20 cellular contexts compared by ENCODE assay signal in genomic region chr5:96322865-96323264, GRCh38.
A peak's percentile ranks its signal among the peaks of the same experiment; 100 is the strongest.
DNase-seq lines count a peak whose midpoint lies in the region; ATAC-seq and TF ChIP-seq lines count a peak whose summit lies in the region.
"Had no signal": no experiment of that assay in that cellular context is flagged by ENCODE, and none has a peak within 500 bp of the region (broad histone marks: within the 10 kb centered on the region; RNA-seq: fewer than 3 reads in every experiment).

No MANE protein-coding gene starts in this region.

- H3K4me2 ChIP-seq in mammary epithelial cell (ENCODE audit: insufficient read depth, low read depth, low read length) = no peak overlapping the region
- no peak overlapping the region for H3K4me2 ChIP-seq in GM23338
- no peak overlapping the region for H3K4me2 ChIP-seq in IMR-90 (ENCODE audit: low read depth, low read length)
- H3K4me2 ChIP-seq: A549; BLaER1 treated with 17β-estradiol and CSF1 and Interleukin-3, amounts not matched to agents 10 nM and 100 nM had no signal

- H2BK5ac ChIP-seq in IMR-90 (ENCODE audit: low read depth, low read length, poor library complexity, severe bottlenecking) = peak overlapping the region; percentile 12

- no peaks in the 10 kb centered on the region; a peak in 1 of 4 replicates for H3K79me1 ChIP-seq in IMR-90 (ENCODE audit: low read depth in 1 of 2, low read length in 2 of 2)

- CTCF ChIA-PET in mammary epithelial cell (lab: Charles Lee; ENCODE audit: low non-redundant PET) = interaction anchor here (0.6 kb wide), 1 partner anchor 11 kb away, joined by 5 read pairs; no protein-coding TSS in a partner anchor
- CTCF ChIA-PET in IMR-90 (lab: Yijun Ruan, JAX) = no interaction called here

- peak overlapping the region; percentile 71 for H2BK120ac ChIP-seq in IMR-90 (ENCODE audit: low read depth, low read length)

- H4K5ac ChIP-seq in IMR-90 (ENCODE audit: low read depth, low read length) = peak overlapping the region; percentile 79; the same call in 1 of the 2 replicates

- H2AK9ac ChIP-seq in IMR-90 (replicated peaks; ENCODE audit: low read depth, low read length, poor library complexity) = no peak overlapping the region

- H3K36me3 ChIP-seq in mammary epithelial cell (ENCODE audit: insufficient read depth, low read length) = no peaks in the 10 kb centered on the region
- no peaks in the 10 kb centered on the region for H3K36me3 ChIP-seq in breast epithelium
- H3K36me3 ChIP-seq in GM23338 (ENCODE audit: insufficient read depth) = no peaks in the 10 kb centered on the region
- H3K36me3 ChIP-seq in IMR-90 (ENCODE audit: control insufficient read depth, insufficient read depth, low read length) = no peaks in the 10 kb centered on the region
- H3K36me3 ChIP-seq: BLaER1 treated with 17β-estradiol and CSF1 and Interleukin-3, amounts not matched to agents 10 nM and 100 nM had no signal

- TF ChIP-seq CTCF in mammary epithelial cell (conservative IDR thresholded peaks at IDR 0.05 in 1 of 2, IDR thresholded peaks at IDR 0.05 in 1 of 2; ENCODE audit: extremely low read depth in 1 of 2, insufficient read depth in 1 of 2, low read depth in 1 of 2, low read length in 2 of 2) = no peak
- TF ChIP-seq CTCF in breast epithelium (IDR thresholded peaks at IDR 0.05) = no peak
- no peak for TF ChIP-seq CTCF in GM23338 (conservative IDR thresholded peaks at IDR 0.05; ENCODE audit: low read depth in 2 of 2)
- no peak for TF ChIP-seq CTCF in IMR-90 (conservative IDR thresholded peaks at IDR 0.05; ENCODE audit: low read depth, low read length)

- H3K4me1 Mint-ChIP-seq in GM23338 = no peaks in the 10 kb centered on the region
- H3K4me1 Mint-ChIP-seq: B cell had no signal

- H3K27ac ChIP-seq in mammary epithelial cell (ENCODE audit: insufficient read depth, low read depth, low read length) (no peak overlapping the region), breast epithelium (no peak overlapping the region), GM23338 (ENCODE audit: low read depth) (no peak overlapping the region), IMR-90 (ENCODE audit: insufficient read depth, low read length) (no peak overlapping the region)
- H3K27ac ChIP-seq: 22Rv1; A549; BLaER1 treated with 17β-estradiol and CSF1 and Interleukin-3, amounts not matched to agents 10 nM and 100 nM; C4-2B had no signal

- 0 out of 2 replicates have a peak overlapping the region, but pooled peaks have one; percentile 13 for H3K23ac ChIP-seq in IMR-90 (ENCODE audit: low read depth, low read length)

- H3F3A ChIP-seq in GM23338 (replicated peaks; ENCODE audit: low read depth) = no peaks in the 10 kb centered on the region

- H3K27ac Mint-ChIP-seq in GM23338 = no peak overlapping the region
- H3K27ac Mint-ChIP-seq: B cell; CD4-positive, alpha-beta T cell; CD8-positive, alpha-beta T cell had no signal

- H3K4me1 ChIP-seq in mammary epithelial cell (ENCODE audit: insufficient read depth, low read length) (peaks cover 23% of the 10 kb centered on the region), breast epithelium (no peaks in the 10 kb centered on the region), GM23338 (ENCODE audit: insufficient read depth) (no peaks in the 10 kb centered on the region), IMR-90 (ENCODE audit: control insufficient read depth, insufficient read depth, low read length) (peaks cover 13% of the 10 kb centered on the region; the same call in 1 of the 2 replicates)
- H3K4me1 ChIP-seq: BLaER1 treated with 17β-estradiol and CSF1 and Interleukin-3, amounts not matched to agents 10 nM and 100 nM; Caco-2 had no signal

- ATAC-seq in GM23338 (no peak), IMR-90 (ENCODE audit: low read depth) (no peak), left lobe of liver (peak; percentile 75), HG03460 (IDR thresholded peaks at IDR 0.05; ENCODE audit: unreplicated experiment) (no peak), GM19328 (IDR thresholded peaks at IDR 0.05; ENCODE audit: unreplicated experiment) (no peak)
- ATAC-seq: A549; CD8-positive, alpha-beta T cell had no signal

- peak overlapping the region; percentile 26; the same call in 1 of the 2 replicates for H2AK5ac ChIP-seq in IMR-90 (ENCODE audit: low read depth, low read length)

- H3K9me1 ChIP-seq in IMR-90 (ENCODE audit: insufficient read depth, low read length) = peaks cover 5% of the 10 kb centered on the region; the same call in 1 of the 2 replicates

- H3K9me2 ChIP-seq in GM23338 (ENCODE audit: insufficient read depth) = 0 out of 2 replicates have a peak, but pooled peaks cover 4% of the 10 kb centered on the region

- peak overlapping the region; percentile 87 for H3K18ac ChIP-seq in IMR-90 (ENCODE audit: low read depth, low read length)

- no peaks in the 10 kb centered on the region for H3K9me3 Mint-ChIP-seq in GM23338
- H3K9me3 Mint-ChIP-seq: CD4-positive, alpha-beta T cell; CD8-positive, alpha-beta T cell had no signal

- H4K20me1 ChIP-seq in mammary epithelial cell (ENCODE audit: insufficient read depth, low read length) = no peaks in the 10 kb centered on the region
- H4K20me1 ChIP-seq in GM23338 (replicated peaks; ENCODE audit: insufficient read depth) = no peaks in the 10 kb centered on the region
- no peaks in the 10 kb centered on the region for H4K20me1 ChIP-seq in IMR-90 (ENCODE audit: insufficient read depth, low read length)
- H4K20me1 ChIP-seq: BLaER1 treated with 17β-estradiol and CSF1 and Interleukin-3, amounts not matched to agents 10 nM and 100 nM had no signal

- POLR2A ChIA-PET in IMR-90 (lab: Charles Lee; ENCODE audit: unreplicated experiment) = no interaction called here

- H2AFZ ChIP-seq in mammary epithelial cell (ENCODE audit: low read depth, low read length) (peak overlapping the region; percentile 13), GM23338 (peak overlapping the region; percentile 52; the same call in 1 of the 2 replicates), IMR-90 (replicated peaks; ENCODE audit: low read length, poor library complexity) (no peak overlapping the region)

- in situ Hi-C loops in mammary epithelial cell (cut with MboI; ENCODE audit: low sequenced_read_pairs in 2 of 2) (loop anchor here in 1 of 2 donors (10.0 kb wide), 1 partner anchor 468 kb away; no protein-coding TSS in a partner anchor), IMR-90 (cut with MboI; ENCODE audit: low sequenced_read_pairs) (loop anchor here (25.0 kb wide), 1 partner anchor 686 kb away; the partner anchor contains the start of gene RFESD)

- H3K4me3 ChIP-seq in mammary epithelial cell (replicated peaks in 1 of 3; ENCODE audit: insufficient read depth in 1 of 3, low read depth in 2 of 3, low read length in 3 of 3) (no peak overlapping the region), breast epithelium (no peak overlapping the region), GM23338 (no peak overlapping the region), IMR-90 (ENCODE audit: insufficient read depth, low read depth, low read length) (no peak overlapping the region)
- H3K4me3 ChIP-seq: A549; BLaER1 treated with 17β-estradiol and CSF1 and Interleukin-3, amounts not matched to agents 10 nM and 100 nM had no signal

- DNase-seq in mammary epithelial cell (no peak), breast epithelium (ENCODE audit: low spot score in 2 of 2) (no peak), GM23338 (ENCODE audit: low spot score) (no peak), IMR-90 (no peak), left lobe of liver (ENCODE audit: low spot score) (no peak), NCI-H510A treated with DMSO at 0.1 percent for 48 hours (lab: John Stamatoyannopoulos, UW) (no peak)
- DNase-seq: AML-193; Caco-2; Calu3; CD4-positive, alpha-beta T cell; CD8-positive, alpha-beta T cell; DMS79 treated with DMSO at 0.1 percent for 48 hours; GF-D8 had no signal

- TF ChIP-seq RAD21 in IMR-90 (IDR thresholded peaks at IDR 0.05; ENCODE audit: low read length) = no peak

- peak overlapping the region; percentile 54 for H4K91ac ChIP-seq in IMR-90 (ENCODE audit: insufficient read depth, low read depth, low read length)

- peak overlapping the region; percentile 77 for H2BK20ac ChIP-seq in IMR-90 (ENCODE audit: low read depth, low read length)

- peak overlapping the region; percentile 94; the same call in 2 of the 3 replicates for H2BK15ac ChIP-seq in IMR-90 (ENCODE audit: low read depth, low read length)

- no peak overlapping the region for H3K9ac ChIP-seq in mammary epithelial cell (ENCODE audit: insufficient read depth, low read length)
- H3K9ac ChIP-seq in IMR-90 (ENCODE audit: low read depth, low read length) = no peak overlapping the region
- H3K9ac ChIP-seq: BLaER1 treated with 17β-estradiol and CSF1 and Interleukin-3, amounts not matched to agents 10 nM and 100 nM had no signal

- H3K79me2 ChIP-seq in mammary epithelial cell (ENCODE audit: insufficient read depth, low read length) (no peaks in the 10 kb centered on the region), GM23338 (replicated peaks; ENCODE audit: insufficient read depth) (no peaks in the 10 kb centered on the region)

- H3K4ac ChIP-seq in IMR-90 (ENCODE audit: low read depth, low read length) = peak overlapping the region; percentile 34; the same call in 1 of the 2 replicates

- TF ChIP-seq POLR2A in breast epithelium (IDR thresholded peaks at IDR 0.05) (no peak), IMR-90 (IDR thresholded peaks at IDR 0.05; ENCODE audit: low read depth, low read length) (no peak)

- H4K8ac ChIP-seq in IMR-90 (ENCODE audit: low read depth in 2 of 2, low read length in 2 of 2) = peak overlapping the region; percentile 51 to 60; a peak in 3 of 4 replicates

- no peaks in the 10 kb centered on the region for H3K27me3 ChIP-seq in mammary epithelial cell (ENCODE audit: insufficient read depth, low read length)
- H3K27me3 ChIP-seq in breast epithelium = no peaks in the 10 kb centered on the region
- no peaks in the 10 kb centered on the region for H3K27me3 ChIP-seq in GM23338 (ENCODE audit: insufficient read depth)
- no peaks in the 10 kb centered on the region for H3K27me3 ChIP-seq in IMR-90 (ENCODE audit: control insufficient read depth, insufficient read depth, low read length)
- H3K27me3 ChIP-seq: BLaER1 treated with 17β-estradiol and CSF1 and Interleukin-3, amounts not matched to agents 10 nM and 100 nM had no signal

- no TSS peak for BruUV-seq in mammary epithelial cell (replicated peaks; lab: Mats Ljungman, UMichigan)
- no TSS peak for BruUV-seq in IMR-90 (replicated peaks; lab: Mats Ljungman, UMichigan)

- H3K4me3 Mint-ChIP-seq in GM23338 = no peak overlapping the region
- H3K4me3 Mint-ChIP-seq: B cell; CD4-positive, alpha-beta T cell; CD8-positive, alpha-beta T cell had no signal

- WGBS in mammary epithelial cell (ENCODE audit: low coverage, missing lambda C conversion rate) = 71% methylated on average over 2 of the region's 2 CpGs
- no CpG with 5 or more reads among the region's 2 CpGs for WGBS in IMR-90 (ENCODE audit: extremely low coverage in 2 of 2, insufficient read length in 1 of 2), 2 experiments

- no peak overlapping the region for H3K56ac ChIP-seq in IMR-90 (ENCODE audit: extremely low read depth, insufficient read depth, low read length)

- no peaks in the 10 kb centered on the region for H3K9me3 ChIP-seq in mammary epithelial cell (replicated peaks; ENCODE audit: insufficient read depth, low read length)
- H3K9me3 ChIP-seq in breast epithelium = no peaks in the 10 kb centered on the region
- no peaks in the 10 kb centered on the region for H3K9me3 ChIP-seq in IMR-90 (ENCODE audit: control insufficient read depth, insufficient read depth, low read length)
- H3K9me3 ChIP-seq: A549, Caco-2 had no signal

- no peaks in the 10 kb centered on the region for H3K27me3 Mint-ChIP-seq in GM23338 (ENCODE audit: insufficient read depth, low read depth, poor library complexity)

- H3K14ac ChIP-seq in IMR-90 (replicated peaks; ENCODE audit: low read depth, low read length) = peak overlapping the region; percentile 34

- dilution Hi-C loops in mammary epithelial cell (cut with HindIII; ENCODE audit: low sequenced_read_pairs) = no loop called here
- dilution Hi-C loops in IMR-90 (cut with HindIII; ENCODE audit: low sequenced_read_pairs, unreplicated experiment) = no loop called here

- intact Hi-C loops in mammary epithelial cell (cut with micrococcal nuclease) (no loop called here), breast epithelium (cut with DNase I; ENCODE audit: low total_unique reads) (no loop called here), IMR-90 (cut with micrococcal nuclease) (no loop called here)

- H3K36me3 Mint-ChIP-seq in GM23338 (ENCODE audit: low read depth) = no peaks in the 10 kb centered on the region
- H3K36me3 Mint-ChIP-seq: CD8-positive, alpha-beta T cell had no signal
